Comparison of ENCODE assay signal across 16 cellular contexts in genomic region chr6:165562421-165563090, GRCh38.
"Had no signal": no experiment of that assay in that cellular context is flagged by ENCODE, and none has a peak within 500 bp of the region (broad histone marks: within the 10 kb centered on the region; RNA-seq: fewer than 3 reads in every experiment).

No MANE protein-coding gene starts in this region.

- H3K27me3 Mint-ChIP-seq: activated B cell treated with CpG ODN at 0.5 μM for 24 hours; activated CD4-positive, alpha-beta T cell treated with anti-CD3 and anti-CD28 coated beads, Interleukin-2, amount 10 ng/mL, durations not matched to agents 24 days and 14 days; central memory CD8-positive, alpha-beta T cell; dendritic cell treated with granulocyte-macrophage colony-stimulating factor and Interleukin-4, amounts not matched to agents 40 ng/mL and 50 ng/mL, for 4 days; effector memory CD8-positive, alpha-beta T cell; stimulated activated naive B cell treated with anti-CD40 and anti-IgM and Interleukin-4, amounts not matched to agents 10 μg/mL and 1 μg/mL and 100 μg/mL, for 72 hours; type B pancreatic cell had no signal

- H3K27ac ChIP-seq: prostate gland, right lobe of liver had no signal

- H3K4me1 ChIP-seq: prostate gland, right lobe of liver, spleen had no signal

- H3K9me3 ChIP-seq: prostate gland, right lobe of liver had no signal

- H3K27me3 ChIP-seq: right lobe of liver, spleen had no signal

- H3K4me3 Mint-ChIP-seq: activated B cell treated with CpG ODN at 0.5 μM for 24 hours; activated CD4-positive, alpha-beta T cell treated with anti-CD3 and anti-CD28 coated beads, Interleukin-2, amount 10 ng/mL, durations not matched to agents 24 days and 14 days; central memory CD8-positive, alpha-beta T cell; dendritic cell treated with granulocyte-macrophage colony-stimulating factor and Interleukin-4, amounts not matched to agents 40 ng/mL and 50 ng/mL, for 4 days; effector memory CD8-positive, alpha-beta T cell; immature natural killer cell; natural killer cell; stimulated activated naive B cell treated with anti-CD40 and anti-IgM and Interleukin-4, amounts not matched to agents 10 μg/mL and 1 μg/mL and 100 μg/mL, for 72 hours; type B pancreatic cell had no signal

- H3K36me3 ChIP-seq: prostate gland, right lobe of liver, spleen had no signal

- ATAC-seq: effector memory CD8-positive, alpha-beta T cell; left cardiac atrium; natural killer cell; right lobe of liver; stimulated activated naive B cell treated with anti-CD40 and anti-IgM and Interleukin-4, amounts not matched to agents 10 μg/mL and 1 μg/mL and 100 μg/mL, for 72 hours had no signal

- H3K4me3 ChIP-seq: prostate gland, right lobe of liver, spleen had no signal

- H3K36me3 Mint-ChIP-seq: stimulated activated naive B cell treated with anti-CD40 and anti-IgM and Interleukin-4, amounts not matched to agents 10 μg/mL and 1 μg/mL and 100 μg/mL, for 72 hours had no signal

- H3K4me1 Mint-ChIP-seq: activated B cell treated with CpG ODN at 0.5 μM for 24 hours; activated CD4-positive, alpha-beta T cell treated with anti-CD3 and anti-CD28 coated beads, Interleukin-2, amount 10 ng/mL, durations not matched to agents 24 days and 14 days; central memory CD8-positive, alpha-beta T cell; immature natural killer cell; natural killer cell; stimulated activated naive B cell treated with anti-CD40 and anti-IgM and Interleukin-4, amounts not matched to agents 10 μg/mL and 1 μg/mL and 100 μg/mL, for 72 hours had no signal

- H3K27ac Mint-ChIP-seq: activated B cell treated with CpG ODN at 0.5 μM for 24 hours; activated CD4-positive, alpha-beta T cell treated with anti-CD3 and anti-CD28 coated beads, Interleukin-2, amount 10 ng/mL, durations not matched to agents 24 days and 14 days; dendritic cell treated with granulocyte-macrophage colony-stimulating factor and Interleukin-4, amounts not matched to agents 40 ng/mL and 50 ng/mL, for 4 days; effector memory CD8-positive, alpha-beta T cell; immature natural killer cell; natural killer cell; stimulated activated naive B cell treated with anti-CD40 and anti-IgM and Interleukin-4, amounts not matched to agents 10 μg/mL and 1 μg/mL and 100 μg/mL, for 72 hours; type B pancreatic cell had no signal

- DNase-seq: activated B cell treated with CpG ODN at 0.5 μM for 24 hours; activated CD4-positive, alpha-beta T cell treated with anti-CD3 and anti-CD28 coated beads, Interleukin-2, amount 10 ng/mL, durations not matched to agents 24 days and 14 days; activated naive CD4-positive, alpha-beta T cell treated with Interleukin-2 at 50 U/mL for 16 hours; effector memory CD8-positive, alpha-beta T cell; immature natural killer cell; left cardiac atrium; natural killer cell; occipital lobe; right lobe of liver; spleen; stimulated activated CD4-positive, alpha-beta T cell treated with anti-CD3 and anti-CD28 coated beads, Interleukin-1b, Interleukin-23, amount 100 ng/mL, for 48 hours; stimulated activated naive B cell treated with anti-CD40 and anti-IgM and Interleukin-4, amounts not matched to agents 10 μg/mL and 1 μg/mL and 100 μg/mL, for 72 hours had no signal
